ENCODE assay signal across 1 cellular context in the genomic region with DNA sequence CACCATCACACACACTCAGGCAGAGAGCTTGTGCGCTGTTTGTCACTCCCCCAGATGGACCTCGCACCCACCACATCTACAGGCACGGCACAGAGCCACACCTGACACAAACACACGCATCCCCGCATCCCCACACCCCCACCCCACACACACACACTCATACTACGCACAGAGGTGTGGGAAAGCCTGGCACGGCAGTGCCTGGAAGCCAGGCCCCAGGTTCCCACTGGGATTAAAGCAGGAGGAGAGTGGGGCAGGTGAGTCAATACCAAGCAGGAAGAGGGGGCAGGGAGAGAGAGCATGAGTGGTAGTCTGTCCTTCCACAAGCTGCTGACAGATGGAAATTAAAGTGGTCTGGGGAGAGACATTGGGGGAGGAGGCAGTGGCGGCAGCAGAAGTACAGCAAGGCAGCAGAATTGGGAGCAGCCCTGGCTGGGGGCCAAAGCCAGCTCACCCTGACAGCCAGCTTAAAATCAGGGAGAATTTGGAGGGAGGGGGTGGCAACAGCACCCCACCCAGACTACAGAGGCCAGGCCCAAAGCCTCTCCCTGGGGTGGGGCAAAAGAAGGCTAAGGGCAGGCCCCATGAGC.
TF ChIP-seq lines count a peak whose summit lies in the region.

No MANE protein-coding gene starts in this region.

TF ChIP-seq in WTC11, 78 proteins besides CTCF, POLR2A, EP300 and RAD21 (continued from another document):
- TF ChIP-seq, protein P1, sequence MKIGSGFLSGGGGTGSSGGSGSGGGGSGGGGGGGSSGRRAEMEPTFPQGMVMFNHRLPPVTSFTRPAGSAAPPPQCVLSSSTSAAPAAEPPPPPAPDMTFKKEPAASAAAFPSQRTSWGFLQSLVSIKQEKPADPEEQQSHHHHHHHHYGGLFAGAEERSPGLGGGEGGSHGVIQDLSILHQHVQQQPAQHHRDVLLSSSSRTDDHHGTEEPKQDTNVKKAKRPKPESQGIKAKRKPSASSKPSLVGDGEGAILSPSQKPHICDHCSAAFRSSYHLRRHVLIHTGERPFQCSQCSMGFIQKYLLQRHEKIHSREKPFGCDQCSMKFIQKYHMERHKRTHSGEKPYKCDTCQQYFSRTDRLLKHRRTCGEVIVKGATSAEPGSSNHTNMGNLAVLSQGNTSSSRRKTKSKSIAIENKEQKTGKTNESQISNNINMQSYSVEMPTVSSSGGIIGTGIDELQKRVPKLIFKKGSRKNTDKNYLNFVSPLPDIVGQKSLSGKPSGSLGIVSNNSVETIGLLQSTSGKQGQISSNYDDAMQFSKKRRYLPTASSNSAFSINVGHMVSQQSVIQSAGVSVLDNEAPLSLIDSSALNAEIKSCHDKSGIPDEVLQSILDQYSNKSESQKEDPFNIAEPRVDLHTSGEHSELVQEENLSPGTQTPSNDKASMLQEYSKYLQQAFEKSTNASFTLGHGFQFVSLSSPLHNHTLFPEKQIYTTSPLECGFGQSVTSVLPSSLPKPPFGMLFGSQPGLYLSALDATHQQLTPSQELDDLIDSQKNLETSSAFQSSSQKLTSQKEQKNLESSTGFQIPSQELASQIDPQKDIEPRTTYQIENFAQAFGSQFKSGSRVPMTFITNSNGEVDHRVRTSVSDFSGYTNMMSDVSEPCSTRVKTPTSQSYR (CRISPR knock-in tag; IDR thresholded peaks at IDR 0.05): no peak
- no peak for TF ChIP-seq NFYB (CRISPR knock-in tag; conservative IDR thresholded peaks at IDR 0.05; ENCODE audit: low read depth)
